In the genomic region with DNA sequence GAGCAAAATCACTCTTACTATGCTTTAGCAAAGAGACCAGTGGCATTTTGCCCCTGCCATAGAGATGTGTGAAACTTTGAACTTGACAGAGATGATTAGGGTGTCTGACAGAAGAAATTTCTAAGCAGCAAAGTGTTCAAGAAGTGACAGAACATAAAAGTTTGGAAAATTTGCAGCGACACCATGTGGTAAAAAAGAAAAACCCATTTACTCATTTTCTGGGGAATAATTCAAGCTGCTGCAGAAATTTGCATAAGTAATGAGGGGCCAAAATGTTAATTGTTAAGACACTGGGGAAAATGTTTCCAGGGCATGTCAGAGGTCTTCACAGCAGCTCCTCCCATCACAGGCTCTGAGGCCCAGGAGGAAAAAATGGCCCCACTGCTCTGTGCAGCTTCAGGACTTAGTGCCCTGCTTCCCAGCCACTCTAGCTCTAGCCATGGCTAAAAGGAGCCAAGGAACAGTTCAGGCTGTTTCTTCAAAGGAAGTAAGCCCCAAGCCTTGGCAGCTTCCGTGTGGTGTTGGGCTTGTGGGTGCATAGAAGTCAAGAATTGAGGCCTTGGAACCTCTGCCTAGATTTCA, we compare ENCODE assay signal across 10 cellular contexts. TPM values are rescaled to one million over a fixed set of nuclear protein-coding genes. Genes with fewer than 3 reads are reported as not detected.
A peak's percentile ranks its signal among the peaks of the same experiment; 100 is the strongest.
DNase-seq lines count a peak whose midpoint lies in the region; ATAC-seq and TF ChIP-seq lines count a peak whose summit lies in the region.
"Had no signal": no experiment of that assay in that cellular context is flagged by ENCODE, and none has a peak within 500 bp of the region (broad histone marks: within the 10 kb centered on the region; RNA-seq: fewer than 3 reads in every experiment).

No MANE protein-coding gene starts in this region.

- intact Hi-C loops in psoas muscle (cut with DNase I), result no loop called here
- intact Hi-C loops in activated T-helper 1 cell treated with anti-CD3 and anti-CD28 coated beads, Interleukin-12 subunit alpha, Interleukin-12 subunit beta, Interleukin-2, Interleukin-4 antibody, amounts not matched to agents 30 ng/mL and 10 ng/mL and 1 ng/mL, durations not matched to agents 14 hours and 24 hours and 36 hours (cut with micrococcal nuclease), result loop anchor here (5.0 kb wide), 1 partner anchor 783 kb away; no protein-coding TSS in a partner anchor

- H3K4me1 ChIP-seq in endodermal cell (ENCODE audit: control insufficient read depth, insufficient read depth, low read length), result no peaks in the 10 kb centered on the region
- H3K4me1 ChIP-seq in psoas muscle, result peaks cover 3% of the 10 kb centered on the region

- H3K9me3 Mint-ChIP-seq in endodermal cell, result peaks cover 22% of the 10 kb centered on the region
- H3K9me3 Mint-ChIP-seq in activated T-helper 1 cell treated with anti-CD3 and anti-CD28 coated beads, Interleukin-12 subunit alpha, Interleukin-12 subunit beta, Interleukin-2, Interleukin-4 antibody, amounts not matched to agents 30 ng/mL and 10 ng/mL and 1 ng/mL, durations not matched to agents 14 hours and 24 hours and 36 hours, result no peaks in the 10 kb centered on the region

- H3K36me3 ChIP-seq in endodermal cell (ENCODE audit: control insufficient read depth, insufficient read depth, low read length) (no peaks in the 10 kb centered on the region), psoas muscle (ENCODE audit: insufficient read depth in 1 of 2, low read depth in 1 of 2) (no peaks in the 10 kb centered on the region)

- ATAC-seq in psoas muscle (no peak), HG02840 (IDR thresholded peaks at IDR 0.05; ENCODE audit: low FRiP score, unreplicated experiment) (no peak)

- no peak overlapping the region for H3K27ac ChIP-seq in endodermal cell (ENCODE audit: low read depth, low read length)
- H3K27ac ChIP-seq in psoas muscle, result no peak overlapping the region
- H3K27ac ChIP-seq: skin epidermis had no signal

- H3K27ac Mint-ChIP-seq in endodermal cell, result no peak overlapping the region
- H3K27ac Mint-ChIP-seq in activated T-helper 1 cell treated with anti-CD3 and anti-CD28 coated beads, Interleukin-12 subunit alpha, Interleukin-12 subunit beta, Interleukin-2, Interleukin-4 antibody, amounts not matched to agents 30 ng/mL and 10 ng/mL and 1 ng/mL, durations not matched to agents 14 hours and 24 hours and 36 hours, result no peak overlapping the region

- no peak overlapping the region for H3K9ac ChIP-seq in endodermal cell (ENCODE audit: extremely low read depth, low read length, poor library complexity, severe bottlenecking)

- H3K4me3 ChIP-seq in endodermal cell (ENCODE audit: low read length), result peak overlapping the region; percentile 23
- no peak overlapping the region for H3K4me3 ChIP-seq in psoas muscle
- H3K4me3 ChIP-seq: skin epidermis had no signal

- H3K4me3 Mint-ChIP-seq in endodermal cell, result no peak overlapping the region
- H3K4me3 Mint-ChIP-seq in activated T-helper 1 cell treated with anti-CD3 and anti-CD28 coated beads, Interleukin-12 subunit alpha, Interleukin-12 subunit beta, Interleukin-2, Interleukin-4 antibody, amounts not matched to agents 30 ng/mL and 10 ng/mL and 1 ng/mL, durations not matched to agents 14 hours and 24 hours and 36 hours, result no peak overlapping the region

- peak; percentile 57 for DNase-seq in NAMALWA (ENCODE audit: low spot score)
- no peak for DNase-seq in endodermal cell
- no peak for DNase-seq in psoas muscle
- no peak for DNase-seq in activated T-helper 1 cell treated with anti-CD3 and anti-CD28 coated beads, Interleukin-12 subunit alpha, Interleukin-12 subunit beta, Interleukin-2, Interleukin-4 antibody, amounts not matched to agents 30 ng/mL and 10 ng/mL and 1 ng/mL, durations not matched to agents 14 hours and 24 hours and 36 hours (ENCODE audit: low spot score)
- no peak for DNase-seq in inferior parietal cortex (ENCODE audit: extremely low spot score)
- DNase-seq: amygdala, NCI-H1694 treated with DMSO at 0.1 percent for 48 hours had no signal

- no peaks in the 10 kb centered on the region for H3K27me3 Mint-ChIP-seq in endodermal cell (ENCODE audit: insufficient read depth)
- H3K27me3 Mint-ChIP-seq in activated T-helper 1 cell treated with anti-CD3 and anti-CD28 coated beads, Interleukin-12 subunit alpha, Interleukin-12 subunit beta, Interleukin-2, Interleukin-4 antibody, amounts not matched to agents 30 ng/mL and 10 ng/mL and 1 ng/mL, durations not matched to agents 14 hours and 24 hours and 36 hours (ENCODE audit: insufficient read depth), result peaks cover 28% of the 10 kb centered on the region

- H3K9me3 ChIP-seq in endodermal cell (ENCODE audit: control insufficient read depth, low read length), result peaks cover 20% of the 10 kb centered on the region
- H3K9me3 ChIP-seq in psoas muscle, result no peaks in the 10 kb centered on the region

- H3K27me3 ChIP-seq in endodermal cell (ENCODE audit: control insufficient read depth, insufficient read depth, low read length, poor library complexity, severe bottlenecking), result no peaks in the 10 kb centered on the region
- H3K27me3 ChIP-seq in psoas muscle (ENCODE audit: insufficient read depth in 3 of 3, low read length in 2 of 3), result no peaks in the 10 kb centered on the region

- peaks cover 3% of the 10 kb centered on the region for H3K4me1 Mint-ChIP-seq in endodermal cell
- peaks cover 10% of the 10 kb centered on the region for H3K4me1 Mint-ChIP-seq in activated T-helper 1 cell treated with anti-CD3 and anti-CD28 coated beads, Interleukin-12 subunit alpha, Interleukin-12 subunit beta, Interleukin-2, Interleukin-4 antibody, amounts not matched to agents 30 ng/mL and 10 ng/mL and 1 ng/mL, durations not matched to agents 14 hours and 24 hours and 36 hours (ENCODE audit: low read depth)

- TF ChIP-seq CTCF in GM12872 (IDR thresholded peaks at IDR 0.05; ENCODE audit: insufficient read depth, low read depth, low read length) (peak; percentile 38; the same call in 1 of the 3 replicates), endodermal cell (conservative IDR thresholded peaks at IDR 0.05) (peak; percentile 41), psoas muscle (IDR thresholded peaks at IDR 0.05) (peak; percentile 21)

- H3K36me3 Mint-ChIP-seq in endodermal cell (ENCODE audit: low read depth), result peaks cover 3% of the 10 kb centered on the region
- no peaks in the 10 kb centered on the region for H3K36me3 Mint-ChIP-seq in activated T-helper 1 cell treated with anti-CD3 and anti-CD28 coated beads, Interleukin-12 subunit alpha, Interleukin-12 subunit beta, Interleukin-2, Interleukin-4 antibody, amounts not matched to agents 30 ng/mL and 10 ng/mL and 1 ng/mL, durations not matched to agents 14 hours and 24 hours and 36 hours (ENCODE audit: low read depth)

- WGBS in endodermal cell (ENCODE audit: insufficient coverage in 1 of 2, insufficient read length in 1 of 2), 2 experiments, result 86 to 91% methylated on average over 1 to 2 of the region's 2 CpGs
- 49 to 62% (median 57%) methylated on average over 2 of the region's 2 CpGs for WGBS in psoas muscle, 3 donors

RNA-seq across cellular contexts. Expression of a gene that starts 6.1 kb away (rescaled TPM):
- total RNA-seq in endodermal cell, result 10 to 100 TPM; 53.4 to 74.0 TPM
- polyA plus RNA-seq in endodermal cell (2013, experiment 1 of 2), result 47.8 TPM
- polyA plus RNA-seq in endodermal cell (2013, experiment 2 of 2), result 42.0 TPM
- total RNA-seq in psoas muscle, result 10 to 100 TPM; 12.4 to 23.0 (median 15.5) TPM
- 10 to 100 TPM; 13.3 to 24.4 (median 13.5) TPM for polyA plus RNA-seq in psoas muscle
- total RNA-seq in activated T-helper 1 cell treated with anti-CD3 and anti-CD28 coated beads, Interleukin-12 subunit alpha, Interleukin-12 subunit beta, Interleukin-2, Interleukin-4 antibody, amounts not matched to agents 30 ng/mL and 10 ng/mL and 1 ng/mL, durations not matched to agents 14 hours and 24 hours and 36 hours, result 40.8 and 40.9 TPM in 2 replicates

RNA-seq across cellular contexts. Expression of a gene that starts 59.9 kb away (rescaled TPM):
- total RNA-seq in endodermal cell (10 to 100 TPM; 53.3 to 56.4 TPM), psoas muscle (10 to 100 TPM; 16.4 to 28.4 (median 22.6) TPM)
- 39.8 TPM for polyA plus RNA-seq in endodermal cell (2013, experiment 1 of 2)
- 37.1 TPM for polyA plus RNA-seq in endodermal cell (2013, experiment 2 of 2)
- polyA plus RNA-seq in psoas muscle, result 10 to 100 TPM in 1 of 3 donors, 1 to 10 TPM in 2; 7.2 to 15.5 (median 8.7) TPM
- total RNA-seq in activated T-helper 1 cell treated with anti-CD3 and anti-CD28 coated beads, Interleukin-12 subunit alpha, Interleukin-12 subunit beta, Interleukin-2, Interleukin-4 antibody, amounts not matched to agents 30 ng/mL and 10 ng/mL and 1 ng/mL, durations not matched to agents 14 hours and 24 hours and 36 hours, result 21.3 and 21.7 TPM in 2 replicates
